In genomic region chr12:46535907-46536306, GRCh38 we compare ENCODE assay signal across 19 cellular contexts.
DNase-seq lines count a peak whose midpoint lies in the region; ATAC-seq, FAIRE-seq and TF ChIP-seq lines count a peak whose summit lies in the region.
"Had no signal": no experiment of that assay in that cellular context is flagged by ENCODE, and none has a peak within 500 bp of the region (broad histone marks: within the 10 kb centered on the region; RNA-seq: fewer than 3 reads in every experiment).

No MANE protein-coding gene starts in this region.

- ATAC-seq in A549 (peak in 1 of 2 experiments; percentile 53; a peak in 3 of 6 replicates), GM21528 (IDR thresholded peaks at IDR 0.05; ENCODE audit: low FRiP score, unreplicated experiment) (peak; percentile 11), K562 (peak; percentile 55)

- TF ChIP-seq CTCF in A549 (IDR thresholded peaks at IDR 0.05): no peak
- TF ChIP-seq CTCF in K562 (IDR thresholded peaks at IDR 0.05 in 2 of 3, conservative IDR thresholded peaks at IDR 0.05 in 1 of 3; ENCODE audit: insufficient read depth in 2 of 3, low read depth in 1 of 3, low read length in 3 of 3): no peak
- TF ChIP-seq CTCF in mesothelial cell of epicardium (IDR thresholded peaks at IDR 0.05; ENCODE audit: unreplicated experiment): no peak
- TF ChIP-seq CTCF in mammary epithelial cell (conservative IDR thresholded peaks at IDR 0.05 in 1 of 2, IDR thresholded peaks at IDR 0.05 in 1 of 2; ENCODE audit: extremely low read depth in 1 of 2, insufficient read depth in 1 of 2, low read depth in 1 of 2, low read length in 2 of 2): no peak

- peaks cover 35% of the 10 kb centered on the region for H3K4me1 Mint-ChIP-seq in mesothelial cell of epicardium
- H3K4me1 Mint-ChIP-seq in activated T-helper 1 cell treated with anti-CD3 and anti-CD28 coated beads, Interleukin-12 subunit alpha, Interleukin-12 subunit beta, Interleukin-2, Interleukin-4 antibody, amounts not matched to agents 30 ng/mL and 10 ng/mL and 1 ng/mL, durations not matched to agents 14 hours and 24 hours and 36 hours (ENCODE audit: low read depth): peaks cover 14% of the 10 kb centered on the region

- no peak overlapping the region for H3K4me3 Mint-ChIP-seq in mesothelial cell of epicardium
- H3K4me3 Mint-ChIP-seq in activated T-helper 1 cell treated with anti-CD3 and anti-CD28 coated beads, Interleukin-12 subunit alpha, Interleukin-12 subunit beta, Interleukin-2, Interleukin-4 antibody, amounts not matched to agents 30 ng/mL and 10 ng/mL and 1 ng/mL, durations not matched to agents 14 hours and 24 hours and 36 hours: no peak overlapping the region
- H3K4me3 Mint-ChIP-seq: activated CD4-positive, alpha-beta T cell treated with anti-CD3 and anti-CD28 coated beads for 36 hours; CD4-positive, CD25-positive, alpha-beta regulatory T cell; H9 had no signal

- intact Hi-C loops in K562 (cut with micrococcal nuclease): no loop called here
- intact Hi-C loops in activated T-helper 1 cell treated with anti-CD3 and anti-CD28 coated beads, Interleukin-12 subunit alpha, Interleukin-12 subunit beta, Interleukin-2, Interleukin-4 antibody, amounts not matched to agents 30 ng/mL and 10 ng/mL and 1 ng/mL, durations not matched to agents 14 hours and 24 hours and 36 hours (cut with micrococcal nuclease): no loop called here
- intact Hi-C loops in mammary epithelial cell (cut with micrococcal nuclease): no loop called here

- WGBS in A549 (ENCODE audit: missing lambda C conversion rate): 55% methylated on average over 6 of the region's 6 CpGs
- 30% methylated on average over 6 of the region's 6 CpGs for WGBS in K562 (ENCODE audit: insufficient coverage, low coverage, missing lambda C conversion rate)
- WGBS in mammary epithelial cell (ENCODE audit: low coverage, missing lambda C conversion rate): 92% methylated on average over 6 of the region's 6 CpGs

- peak in 1 of 2 experiments; percentile 24 for DNase-seq in A549 (ENCODE audit: low read depth in 1 of 2, low spot score in 1 of 2)
- DNase-seq in K562 (ENCODE audit: extremely low read depth in 1 of 4, low spot score in 3 of 4): no peak
- DNase-seq in mesothelial cell of epicardium (ENCODE audit: low spot score in 2 of 2, unreplicated experiment in 2 of 2): no peak
- no peak for DNase-seq in H54 (ENCODE audit: insufficient read length, low spot score)
- DNase-seq in activated T-helper 1 cell treated with anti-CD3 and anti-CD28 coated beads, Interleukin-12 subunit alpha, Interleukin-12 subunit beta, Interleukin-2, Interleukin-4 antibody, amounts not matched to agents 30 ng/mL and 10 ng/mL and 1 ng/mL, durations not matched to agents 14 hours and 24 hours and 36 hours (ENCODE audit: low spot score): no peak
- DNase-seq in activated T-cell treated with anti-CD3 and anti-CD28 coated beads for 4 hours: no peak
- DNase-seq in mammary epithelial cell: no peak
- DNase-seq: activated CD4-positive, alpha-beta T cell treated with anti-CD3 and anti-CD28 coated beads for 36 hours; CD4-positive, CD25-positive, alpha-beta regulatory T cell; DMS 273 treated with DMSO at 0.1 percent for 48 hours; H9; lower lobe of right lung; NCI-H526 treated with DMSO at 0.1 percent for 48 hours; ovary; right lobe of liver had no signal

- no peaks in the 10 kb centered on the region for H3K9me3 ChIP-seq in A549
- no peaks in the 10 kb centered on the region; the same call in 1 of the 2 replicates for H3K9me3 ChIP-seq in K562 (replicated peaks; ENCODE audit: control insufficient read depth, insufficient read depth, low read depth, low read length)
- no peaks in the 10 kb centered on the region for H3K9me3 ChIP-seq in mammary epithelial cell (replicated peaks; ENCODE audit: insufficient read depth, low read length)
- H3K9me3 ChIP-seq: lower lobe of right lung, ovary, right lobe of liver, thoracic aorta had no signal

- H2AFZ ChIP-seq in K562 (ENCODE audit: low read depth, low read length) (0 out of 2 replicates have a peak overlapping the region, but pooled peaks have one; percentile 3), mammary epithelial cell (ENCODE audit: low read depth, low read length) (no peak overlapping the region)

- H3K27me3 ChIP-seq in K562 (ENCODE audit: control insufficient read depth in 2 of 2, insufficient read depth in 2 of 2, low read length in 2 of 2) (no peaks in the 10 kb centered on the region), mammary epithelial cell (ENCODE audit: insufficient read depth, low read length) (no peaks in the 10 kb centered on the region)
- H3K27me3 ChIP-seq: ovary, right lobe of liver had no signal

- H3K4me2 ChIP-seq in A549 (peak overlapping the region; percentile 35), K562 (ENCODE audit: insufficient read depth, low read length) (no peak overlapping the region), mammary epithelial cell (ENCODE audit: insufficient read depth, low read depth, low read length) (no peak overlapping the region)

- H3K9me1 ChIP-seq in K562 (ENCODE audit: control insufficient read depth, insufficient read depth, low read length): no peaks in the 10 kb centered on the region

- H3K4me3 ChIP-seq in A549 (no peak overlapping the region), K562 (no peak overlapping the region), mammary epithelial cell (replicated peaks in 1 of 3; ENCODE audit: insufficient read depth in 1 of 3, low read depth in 2 of 3, low read length in 3 of 3) (no peak overlapping the region)
- H3K4me3 ChIP-seq: lower lobe of right lung, ovary, right lobe of liver, thoracic aorta had no signal

- H3K79me2 ChIP-seq in K562 (ENCODE audit: control insufficient read depth, insufficient read depth, low read length): no peaks in the 10 kb centered on the region
- H3K79me2 ChIP-seq in mammary epithelial cell (ENCODE audit: insufficient read depth, low read length): no peaks in the 10 kb centered on the region

- no peaks in the 10 kb centered on the region for H3K27me3 Mint-ChIP-seq in mesothelial cell of epicardium (ENCODE audit: low read depth)
- no peaks in the 10 kb centered on the region for H3K27me3 Mint-ChIP-seq in activated T-helper 1 cell treated with anti-CD3 and anti-CD28 coated beads, Interleukin-12 subunit alpha, Interleukin-12 subunit beta, Interleukin-2, Interleukin-4 antibody, amounts not matched to agents 30 ng/mL and 10 ng/mL and 1 ng/mL, durations not matched to agents 14 hours and 24 hours and 36 hours (ENCODE audit: insufficient read depth)
- H3K27me3 Mint-ChIP-seq: activated CD4-positive, alpha-beta T cell treated with anti-CD3 and anti-CD28 coated beads for 36 hours; CD4-positive, CD25-positive, alpha-beta regulatory T cell had no signal

- FAIRE-seq in A549 (lab: Jason Lieb, UNC) (no peak), K562 (lab: Jason Lieb, UNC) (no peak), H54 (lab: Jason Lieb, UNC) (no peak)
- FAIRE-seq: GM19239 had no signal

- POLR2A ChIA-PET in A549 (lab: Yijun Ruan, JAX): no interaction called here
- POLR2A ChIA-PET in K562 (lab: Yijun Ruan, JAX): interaction anchor here (0.9 to 1.9 kb wide), 4 partner anchors 11 to 44 kb away, joined by 3 to 5 read pairs (median 4); no protein-coding TSS in a partner anchor

- TF ChIP-seq EP300 in A549 (IDR thresholded peaks at IDR 0.05) (no peak), K562 (IDR thresholded peaks at IDR 0.05; ENCODE audit: low read length) (no peak)

- TF ChIP-seq RAD21 in A549 (conservative IDR thresholded peaks at IDR 0.05 in 1 of 2, IDR thresholded peaks at IDR 0.05 in 1 of 2): no peak
- no peak for TF ChIP-seq RAD21 in K562 (CRISPR knock-in tag; conservative IDR thresholded peaks at IDR 0.05 in 1 of 2, IDR thresholded peaks at IDR 0.05 in 1 of 2)

- no peak for TF ChIP-seq POLR2A in A549 (IDR thresholded peaks at IDR 0.05; ENCODE audit: low read length)
- no peak for TF ChIP-seq POLR2A in K562 (conservative IDR thresholded peaks at IDR 0.05)
- no peak for TF ChIP-seq POLR2A in H54 (IDR thresholded peaks at IDR 0.05; ENCODE audit: low read depth, low read length)

- H3K4me1 ChIP-seq in A549 (peaks cover 11% of the 10 kb centered on the region; the same call in 2 of the 3 replicates), K562 (replicated peaks in 1 of 2; ENCODE audit: control insufficient read depth in 2 of 2, insufficient read depth in 2 of 2, low read length in 2 of 2) (peaks cover 7 to 22% of the 10 kb centered on the region in 2 experiments; a peak in 4 of 5 replicates), mammary epithelial cell (ENCODE audit: insufficient read depth, low read length) (no peaks in the 10 kb centered on the region)
- H3K4me1 ChIP-seq: right lobe of liver had no signal

- H3K9ac ChIP-seq in K562 (ENCODE audit: insufficient read depth in 1 of 2, low read depth in 2 of 2, low read length in 2 of 2) (no peak overlapping the region), mammary epithelial cell (ENCODE audit: insufficient read depth, low read length) (no peak overlapping the region)

- H3K27ac Mint-ChIP-seq in mesothelial cell of epicardium: peak overlapping the region; percentile 70
- no peak overlapping the region for H3K27ac Mint-ChIP-seq in activated T-helper 1 cell treated with anti-CD3 and anti-CD28 coated beads, Interleukin-12 subunit alpha, Interleukin-12 subunit beta, Interleukin-2, Interleukin-4 antibody, amounts not matched to agents 30 ng/mL and 10 ng/mL and 1 ng/mL, durations not matched to agents 14 hours and 24 hours and 36 hours
- H3K27ac Mint-ChIP-seq: activated CD4-positive, alpha-beta T cell treated with anti-CD3 and anti-CD28 coated beads for 36 hours; activated T-helper 2 cell treated with anti-CD3 and anti-CD28 coated beads, Interferon-gamma antibody, Interleukin-2, Interleukin-4, amounts not matched to agents 10 μg/mL and 5 μg/mL and 100 μg/mL, durations not matched to agents 14 hours and 24 hours and 36 hours; H9 had no signal

- in situ Hi-C loops in K562 (cut with MboI): no loop called here
- in situ Hi-C loops in mammary epithelial cell (cut with MboI; ENCODE audit: low sequenced_read_pairs in 2 of 2): no loop called here

- H3K36me3 Mint-ChIP-seq in mesothelial cell of epicardium: peaks cover 4% of the 10 kb centered on the region
- H3K36me3 Mint-ChIP-seq in activated T-helper 1 cell treated with anti-CD3 and anti-CD28 coated beads, Interleukin-12 subunit alpha, Interleukin-12 subunit beta, Interleukin-2, Interleukin-4 antibody, amounts not matched to agents 30 ng/mL and 10 ng/mL and 1 ng/mL, durations not matched to agents 14 hours and 24 hours and 36 hours (ENCODE audit: low read depth): peaks cover 12% of the 10 kb centered on the region
- H3K36me3 Mint-ChIP-seq: CD4-positive, CD25-positive, alpha-beta regulatory T cell had no signal

- H3K36me3 ChIP-seq in K562 (ENCODE audit: control insufficient read depth, insufficient read depth, low read length) (no peaks in the 10 kb centered on the region), mammary epithelial cell (ENCODE audit: insufficient read depth, low read length) (no peaks in the 10 kb centered on the region)
- H3K36me3 ChIP-seq: lower lobe of right lung, ovary, right lobe of liver, thoracic aorta had no signal

- dilution Hi-C loops in mammary epithelial cell (cut with HindIII; ENCODE audit: low sequenced_read_pairs): no loop called here

- peaks cover 5% of the 10 kb centered on the region for H3K9me3 Mint-ChIP-seq in mesothelial cell of epicardium
- H3K9me3 Mint-ChIP-seq in activated T-helper 1 cell treated with anti-CD3 and anti-CD28 coated beads, Interleukin-12 subunit alpha, Interleukin-12 subunit beta, Interleukin-2, Interleukin-4 antibody, amounts not matched to agents 30 ng/mL and 10 ng/mL and 1 ng/mL, durations not matched to agents 14 hours and 24 hours and 36 hours: no peaks in the 10 kb centered on the region

- H3K27ac ChIP-seq in A549 (peak overlapping the region in 1 of 2 experiments; percentile 61; a peak in 3 of 6 replicates), K562 (ENCODE audit: extremely low read depth, low read depth, low read length) (no peak overlapping the region), mammary epithelial cell (ENCODE audit: insufficient read depth, low read depth, low read length) (no peak overlapping the region)
- H3K27ac ChIP-seq: lower lobe of right lung, ovary, right lobe of liver, thoracic aorta had no signal

- CTCF ChIA-PET in A549 (lab: Yijun Ruan, JAX) (interaction anchor here (4.0 kb wide), 1 partner anchor 10 kb away, joined by 12 read pairs; no protein-coding TSS in a partner anchor), K562 (lab: Yijun Ruan, JAX; ENCODE audit: low intra/inter-chr PET ratio) (no interaction called here), mammary epithelial cell (lab: Charles Lee; ENCODE audit: low non-redundant PET) (no interaction called here)

- no TSS peak for BruUV-seq in K562 (replicated peaks; lab: Mats Ljungman, UMichigan)
- no TSS peak for BruUV-seq in mammary epithelial cell (replicated peaks; lab: Mats Ljungman, UMichigan)

- no peaks in the 10 kb centered on the region for H4K20me1 ChIP-seq in K562 (replicated peaks; ENCODE audit: control insufficient read depth, insufficient read depth, low read length)
- no peaks in the 10 kb centered on the region for H4K20me1 ChIP-seq in mammary epithelial cell (ENCODE audit: insufficient read depth, low read length)
